In genomic region chr20:13996265-13996664, GRCh38 we compare ENCODE assay signal across 8 cellular contexts.
DNase-seq lines count a peak whose midpoint lies in the region; ATAC-seq and TF ChIP-seq lines count a peak whose summit lies in the region.

No MANE protein-coding gene starts in this region.

- no peak overlapping the region for H3K27ac Mint-ChIP-seq in stimulated activated naive CD8-positive, alpha-beta T cell treated with anti-CD3 and anti-CD28 coated beads, Interleukin-15, Interleukin-2, amounts not matched to agents 100 ng/mL and 50 ng/mL, for 24 hours

- no peaks in the 10 kb centered on the region for H3K27me3 ChIP-seq in mucosa of stomach (ENCODE audit: control insufficient read depth, insufficient read depth, low read length)

- H3K9ac ChIP-seq in mucosa of stomach (ENCODE audit: low read length): peak overlapping the region; percentile 42

- no peak for ATAC-seq in stimulated activated naive CD8-positive, alpha-beta T cell treated with anti-CD3 and anti-CD28 coated beads, Interleukin-15, Interleukin-2, amounts not matched to agents 100 U/mL and 50 U/mL, for 24 hours
- ATAC-seq in GM19023 (IDR thresholded peaks at IDR 0.05; ENCODE audit: unreplicated experiment) (no peak), GM18498 (IDR thresholded peaks at IDR 0.05; ENCODE audit: unreplicated experiment) (no peak)

- H3K4me3 Mint-ChIP-seq in stimulated activated naive CD8-positive, alpha-beta T cell treated with anti-CD3 and anti-CD28 coated beads, Interleukin-15, Interleukin-2, amounts not matched to agents 100 ng/mL and 50 ng/mL, for 24 hours: peak overlapping the region; percentile 57

- peaks cover 12% of the 10 kb centered on the region for H3K9me3 Mint-ChIP-seq in stimulated activated naive CD8-positive, alpha-beta T cell treated with anti-CD3 and anti-CD28 coated beads, Interleukin-15, Interleukin-2, amounts not matched to agents 100 ng/mL and 50 ng/mL, for 24 hours

- H3K4me1 ChIP-seq in mucosa of stomach (ENCODE audit: control insufficient read depth, insufficient read depth, low read length): peaks cover 6% of the 10 kb centered on the region

- H3K4me3 ChIP-seq in choroid plexus epithelial cell (ENCODE audit: low read depth, low read length) (peak overlapping the region; percentile 66), mucosa of stomach (ENCODE audit: low read length) (peak overlapping the region; percentile 52)

- H3K36me3 ChIP-seq in mucosa of stomach (ENCODE audit: control insufficient read depth, insufficient read depth, low read length): no peaks in the 10 kb centered on the region

- H3K9me3 ChIP-seq in mucosa of stomach (ENCODE audit: control insufficient read depth, low read length): no peaks in the 10 kb centered on the region

- H3K27me3 Mint-ChIP-seq in stimulated activated naive CD8-positive, alpha-beta T cell treated with anti-CD3 and anti-CD28 coated beads, Interleukin-15, Interleukin-2, amounts not matched to agents 100 ng/mL and 50 ng/mL, for 24 hours: peaks cover 29% of the 10 kb centered on the region

- H3K4me1 Mint-ChIP-seq in stimulated activated naive CD8-positive, alpha-beta T cell treated with anti-CD3 and anti-CD28 coated beads, Interleukin-15, Interleukin-2, amounts not matched to agents 100 ng/mL and 50 ng/mL, for 24 hours (ENCODE audit: low read depth): peaks cover 6% of the 10 kb centered on the region

- no peaks in the 10 kb centered on the region for H3K36me3 Mint-ChIP-seq in stimulated activated naive CD8-positive, alpha-beta T cell treated with anti-CD3 and anti-CD28 coated beads, Interleukin-15, Interleukin-2, amounts not matched to agents 100 ng/mL and 50 ng/mL, for 24 hours (ENCODE audit: low read depth)

- TF ChIP-seq CTCF in choroid plexus epithelial cell (conservative IDR thresholded peaks at IDR 0.05; ENCODE audit: low read depth, low read length): no peak

- no peak for DNase-seq in stimulated activated naive CD8-positive, alpha-beta T cell treated with anti-CD3 and anti-CD28 coated beads, Interleukin-15, Interleukin-2, amounts not matched to agents 100 U/mL and 50 U/mL, for 24 hours
- DNase-seq in choroid plexus epithelial cell (ENCODE audit: low read depth) (no peak), NCI-H146 treated with DMSO at 0.1 percent for 48 hours (lab: John Stamatoyannopoulos, UW; ENCODE audit: unreplicated experiment) (no peak), midbrain (lab: John Stamatoyannopoulos, UW) (no peak)
